8 cellular contexts compared by ENCODE assay signal in the genomic region with DNA sequence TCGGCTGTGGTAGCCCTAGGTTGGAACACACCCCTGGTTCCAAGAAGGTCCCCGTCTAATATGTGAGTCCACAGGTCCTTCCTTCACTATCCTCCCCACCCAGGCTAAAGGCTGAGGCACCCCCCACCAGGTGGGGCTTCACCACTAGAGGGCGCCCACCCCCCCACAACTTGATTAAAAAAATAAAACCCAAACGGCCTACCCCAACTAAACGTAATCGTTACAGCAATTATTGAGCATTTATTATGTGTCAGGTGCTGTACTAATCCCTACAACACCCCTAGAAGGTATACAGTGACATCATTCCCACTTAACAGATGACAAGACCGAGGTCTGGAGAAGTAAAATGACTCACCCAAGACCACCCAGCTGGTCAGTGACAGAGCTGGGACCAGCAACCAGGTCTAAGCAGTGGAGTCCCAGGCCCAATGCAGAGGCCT.
DNase-seq lines count a peak whose midpoint lies in the region; ATAC-seq lines count a peak whose summit lies in the region.

No MANE protein-coding gene starts in this region.

- H3K27ac Mint-ChIP-seq in stimulated activated memory B cell treated with anti-CD40 and anti-IgM and Interleukin-4, amounts not matched to agents 10 μg/mL and 1 μg/mL and 100 μg/mL, for 72 hours: no peak overlapping the region

- H3K36me3 Mint-ChIP-seq in stimulated activated memory B cell treated with anti-CD40 and anti-IgM and Interleukin-4, amounts not matched to agents 10 μg/mL and 1 μg/mL and 100 μg/mL, for 72 hours: no peaks in the 10 kb centered on the region

- H3K4me3 Mint-ChIP-seq in stimulated activated memory B cell treated with anti-CD40 and anti-IgM and Interleukin-4, amounts not matched to agents 10 μg/mL and 1 μg/mL and 100 μg/mL, for 72 hours: no peak overlapping the region

- no peaks in the 10 kb centered on the region for H3K9me3 Mint-ChIP-seq in stimulated activated memory B cell treated with anti-CD40 and anti-IgM and Interleukin-4, amounts not matched to agents 10 μg/mL and 1 μg/mL and 100 μg/mL, for 72 hours

- H3K27me3 Mint-ChIP-seq in stimulated activated memory B cell treated with anti-CD40 and anti-IgM and Interleukin-4, amounts not matched to agents 10 μg/mL and 1 μg/mL and 100 μg/mL, for 72 hours: peaks cover 71% of the 10 kb centered on the region

- ATAC-seq in HG03139 (IDR thresholded peaks at IDR 0.05; ENCODE audit: unreplicated experiment): no peak
- no peak for ATAC-seq in stimulated activated memory B cell treated with anti-CD40 and anti-IgM and Interleukin-4, amounts not matched to agents 10 μg/mL and 1 μg/mL and 100 μg/mL, for 72 hours

- DNase-seq in ELR (ENCODE audit: low read depth): peak; percentile 52
- peak; percentile 60 for DNase-seq in NAMALWA (ENCODE audit: low spot score)
- DNase-seq in activated T-cell treated with anti-CD3 and anti-CD28 coated beads for 4 hours: peak; percentile 46
- DNase-seq in germinal center (ENCODE audit: low spot score): peak; percentile 66
- peak; percentile 10 to 21 for DNase-seq in stimulated activated CD4-positive, alpha-beta T cell treated with anti-CD3 and anti-CD28 coated beads, Interleukin-15, amount 100 ng/mL, for 48 hours (ENCODE audit: low read depth in 2 of 2)
- no peak for DNase-seq in NCI-H1436 treated with DMSO at 0.1 percent for 48 hours (lab: John Stamatoyannopoulos, UW)

- peaks cover 6% of the 10 kb centered on the region for H3K4me1 Mint-ChIP-seq in stimulated activated memory B cell treated with anti-CD40 and anti-IgM and Interleukin-4, amounts not matched to agents 10 μg/mL and 1 μg/mL and 100 μg/mL, for 72 hours
